21 cellular contexts compared by ENCODE assay signal in the genomic region with DNA sequence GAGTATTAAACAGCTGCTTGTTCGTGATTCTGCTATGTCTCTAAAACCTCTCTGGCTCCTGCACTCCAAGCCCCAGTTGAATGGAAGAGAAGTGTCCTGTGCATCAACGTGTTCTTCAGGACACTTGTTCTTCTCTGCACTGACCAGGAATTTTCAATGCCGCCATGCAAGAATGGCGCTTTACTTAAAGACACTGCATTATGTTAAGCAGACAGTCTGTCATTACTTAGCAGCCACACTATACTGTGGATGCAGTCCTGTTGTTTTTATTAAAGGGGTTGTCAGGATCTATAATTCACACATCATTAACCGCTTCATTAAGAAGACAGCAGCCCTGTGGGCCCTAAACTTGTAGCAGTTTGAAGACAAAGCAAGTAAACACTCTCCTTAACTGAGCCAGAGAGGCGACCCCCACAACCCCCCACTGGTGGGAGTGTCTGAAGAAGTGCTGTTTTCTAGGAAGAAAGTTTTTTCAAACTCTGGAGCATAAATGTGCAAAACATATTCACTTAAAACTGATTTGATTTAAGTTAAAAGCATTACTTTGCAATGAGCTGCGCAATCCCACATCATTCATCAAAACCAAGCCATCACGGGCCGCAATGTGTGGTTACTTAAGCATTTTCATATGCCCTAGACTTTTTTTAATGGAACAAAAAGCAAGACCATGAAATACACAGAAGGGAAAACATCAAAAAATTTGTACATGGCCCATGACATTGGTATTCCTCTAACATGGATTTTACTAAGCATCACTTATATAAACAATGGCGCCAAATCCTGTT.
DNase-seq lines count a peak whose midpoint lies in the region; ATAC-seq, FAIRE-seq and TF ChIP-seq lines count a peak whose summit lies in the region.
"Had no signal": no experiment of that assay in that cellular context is flagged by ENCODE, and none has a peak within 500 bp of the region (broad histone marks: within the 10 kb centered on the region; RNA-seq: fewer than 3 reads in every experiment).

No MANE protein-coding gene starts in this region.

- peaks cover 64% of the 10 kb centered on the region for H3K4me1 ChIP-seq in HepG2 (ENCODE audit: insufficient read depth, low read length)
- H3K4me1 ChIP-seq in right lobe of liver, result peaks cover 0 to 9% (median 0%) of the 10 kb centered on the region in 4 donors
- H3K4me1 ChIP-seq in H1 (replicated peaks in 1 of 4; ENCODE audit: control insufficient read depth in 3 of 4, insufficient read depth in 4 of 4, low read length in 3 of 4), result peaks cover 9 to 30% (median 23%) of the 10 kb centered on the region in 4 experiments; a peak in 6 of 7 replicates

- H2BK12ac ChIP-seq in H1 (ENCODE audit: low read depth, low read length), result peak overlapping the region; percentile 82

- no peaks in the 10 kb centered on the region for H3K79me1 ChIP-seq in H1 (ENCODE audit: low read depth, low read length)

- CTCF ChIA-PET in HepG2 (lab: Yijun Ruan, JAX; ENCODE audit: low intra/inter-chr PET ratio, low total read pairs), result no interaction called here
- CTCF ChIA-PET in H1 (lab: Charles Lee; ENCODE audit: partially characterized antibody), result interaction anchor here (0.6 kb wide), 1 partner anchor 769 kb away, joined by 3 read pairs; no protein-coding TSS in a partner anchor

- TF ChIP-seq CTCF in HepG2 (CRISPR knock-in tag; IDR thresholded peaks at IDR 0.05), result no peak
- no peak for TF ChIP-seq CTCF in right lobe of liver (IDR thresholded peaks at IDR 0.05)
- no peak for TF ChIP-seq CTCF in H1 (IDR thresholded peaks at IDR 0.05; ENCODE audit: control extremely low read depth in 1 of 3, insufficient read depth in 1 of 3, low read depth in 1 of 3, low read length in 3 of 3)
- no peak for TF ChIP-seq CTCF in nephron (IDR thresholded peaks at IDR 0.05; ENCODE audit: unreplicated experiment in 3 of 3)
- no peak for TF ChIP-seq CTCF in glutamatergic neuron (IDR thresholded peaks at IDR 0.05; ENCODE audit: partially characterized antibody, unreplicated experiment)

- no peak overlapping the region for H3K14ac ChIP-seq in H1 (ENCODE audit: insufficient read length)

- H3K56ac ChIP-seq in H1 (replicated peaks; ENCODE audit: insufficient read length, low read depth, low read length), result peak overlapping the region; percentile 22

- H3K9ac ChIP-seq in HepG2 (ENCODE audit: insufficient read depth, low read depth, low read length) (peak overlapping the region; percentile 55), H1 (replicated peaks in 1 of 4; ENCODE audit: extremely low read depth in 1 of 4, low read depth in 3 of 4, low read length in 3 of 4) (no peak overlapping the region)

- H4K8ac ChIP-seq in H1 (ENCODE audit: extremely low read depth, insufficient read depth, low read length), result no peak overlapping the region

- POLR2A ChIA-PET in HepG2 (lab: Yijun Ruan, JAX), result interaction anchor here (0.6 to 1.4 kb wide), 3 partner anchors 11 to 169 kb away, joined by 3 to 5 read pairs (median 5); no protein-coding TSS in a partner anchor
- POLR2A ChIA-PET in H1 (lab: Charles Lee; ENCODE audit: partially characterized antibody), result interaction anchor here (1.9 kb wide), 1 partner anchor 166 kb away, joined by 4 read pairs; no protein-coding TSS in a partner anchor

- TF ChIP-seq RAD21 in HepG2 (CRISPR knock-in tag; IDR thresholded peaks at IDR 0.05) (no peak), H1 (IDR thresholded peaks at IDR 0.05 in 1 of 2, conservative IDR thresholded peaks at IDR 0.05 in 1 of 2; ENCODE audit: low read depth in 2 of 2, low read length in 2 of 2) (no peak)

- no peaks in the 10 kb centered on the region for H3K27me3 Mint-ChIP-seq in nephron (ENCODE audit: low read depth)
- H3K27me3 Mint-ChIP-seq in glutamatergic neuron (ENCODE audit: unreplicated experiment), result no peaks in the 10 kb centered on the region
- H3K27me3 Mint-ChIP-seq in natural killer cell treated with Interleukin-12 subunit alpha and Interleukin-12 subunit beta and Interleukin-15 and Interleukin-18, amount 100 ng/mL, for 72 hours, result peaks cover 10 to 12% of the 10 kb centered on the region in 2 donors
- H3K27me3 Mint-ChIP-seq: activated CD4-positive, alpha-beta T cell treated with anti-CD3 and anti-CD28 coated beads, Interleukin-2, amount 10 ng/mL, durations not matched to agents 24 days and 14 days; CD4-positive, alpha-beta T cell had no signal

- 64% methylated on average over 10 of the region's 10 CpGs for WGBS in HepG2 (ENCODE audit: low lambda C conversion rate)
- 92% methylated on average over 10 of the region's 10 CpGs for WGBS in right lobe of liver (ENCODE audit: insufficient coverage, low coverage, low lambda C conversion rate, missing lambda C conversion rate)
- WGBS in H1 (ENCODE audit: extremely low coverage in 1 of 2, insufficient coverage in 1 of 2, insufficient read length in 1 of 2, insufficient replicate concordance in 2 of 2, low coverage in 1 of 2, low lambda C conversion rate in 2 of 2, missing lambda C conversion rate in 1 of 2), 2 experiments, result 68% methylated on average over 10 of the region's 10 CpGs; no CpG with 5 or more reads in 1 of the 2 experiments

- H3K4me1 Mint-ChIP-seq in nephron (peaks cover 11% of the 10 kb centered on the region), glutamatergic neuron (ENCODE audit: low read depth, unreplicated experiment) (peaks cover 9% of the 10 kb centered on the region)
- H3K4me1 Mint-ChIP-seq in natural killer cell treated with Interleukin-12 subunit alpha and Interleukin-12 subunit beta and Interleukin-15 and Interleukin-18, amount 100 ng/mL, for 72 hours (ENCODE audit: low read depth in 2 of 2), result peaks cover 12 to 16% of the 10 kb centered on the region in 2 donors

- H3K4ac ChIP-seq in H1 (replicated peaks; ENCODE audit: insufficient read length, low read depth, low read length), result peak overlapping the region; percentile 89

- H3K9me3 Mint-ChIP-seq in nephron, result peaks cover 8% of the 10 kb centered on the region
- no peaks in the 10 kb centered on the region for H3K9me3 Mint-ChIP-seq in glutamatergic neuron (ENCODE audit: unreplicated experiment)
- H3K9me3 Mint-ChIP-seq in natural killer cell treated with Interleukin-12 subunit alpha and Interleukin-12 subunit beta and Interleukin-15 and Interleukin-18, amount 100 ng/mL, for 72 hours, result no peaks in the 10 kb centered on the region
- H3K9me3 Mint-ChIP-seq: CD4-positive, alpha-beta T cell had no signal

- DNase-seq in HepG2 (ENCODE audit: low spot score), result no peak
- no peak for DNase-seq in right lobe of liver
- no peak for DNase-seq in H1 (ENCODE audit: low read depth in 1 of 2, low spot score in 2 of 2)
- no peak for DNase-seq in COLO668 (lab: John Stamatoyannopoulos, UW; ENCODE audit: unreplicated experiment)
- no peak for DNase-seq in glutamatergic neuron
- DNase-seq in MV-4-11 (lab: John Stamatoyannopoulos, UW), result no peak
- DNase-seq in natural killer cell treated with Interleukin-12 subunit alpha and Interleukin-12 subunit beta and Interleukin-15 and Interleukin-18, amount 100 ng/mL, for 72 hours (ENCODE audit: low spot score), result no peak
- DNase-seq: activated CD4-positive, alpha-beta T cell treated with anti-CD3 and anti-CD28 coated beads, Interleukin-2, amount 10 ng/mL, durations not matched to agents 24 days and 14 days; activated CD8-positive, alpha-beta memory T cell treated with anti-CD3 and anti-CD28 coated beads, Interleukin-2, amount 50 U/mL, for 4 hours; activated naive CD4-positive, alpha-beta T cell; CD4-positive, alpha-beta T cell; dermis blood vessel endothelial cell; erythroblast; naive thymus-derived CD8-positive, alpha-beta T cell; NCI-H187 treated with DMSO at 0.1 percent for 48 hours; NCI-H510A treated with DMSO at 0.1 percent for 48 hours; stimulated activated CD4-positive, alpha-beta T cell treated with anti-CD3 and anti-CD28 coated beads, Interleukin-12 subunit alpha, Interleukin-12 subunit beta, amount 100 ng/mL, for 4 hours had no signal

- H3K4me2 ChIP-seq in HepG2 (ENCODE audit: low read depth, low read length), result peak overlapping the region; percentile 72
- H3K4me2 ChIP-seq in H1 (ENCODE audit: insufficient read depth in 1 of 2, low read depth in 2 of 2, low read length in 2 of 2), result peak overlapping the region; percentile 19 to 46; a peak in 2 of 4 replicates

- peak overlapping the region; percentile 87 for H3K27ac ChIP-seq in HepG2 (ENCODE audit: extremely low read length, insufficient read depth, low read length)
- no peak overlapping the region for H3K27ac ChIP-seq in right lobe of liver
- peak overlapping the region; percentile 65 for H3K27ac ChIP-seq in H1 (ENCODE audit: low read depth, low read length)

- H3K18ac ChIP-seq in H1 (ENCODE audit: extremely low read depth, low read length), result peak overlapping the region; percentile 95

- in situ Hi-C loops in HepG2 (cut with HindIII; ENCODE audit: extremely low pct_ligation_motif_present, low pct_unique_long_range_greater_than_20kb), result loop anchor here (5.0 kb wide), 1 partner anchor 80 kb away; no protein-coding TSS in a partner anchor

- no peaks in the 10 kb centered on the region for H3K36me3 Mint-ChIP-seq in nephron (ENCODE audit: low read depth)
- peaks cover 5% of the 10 kb centered on the region for H3K36me3 Mint-ChIP-seq in glutamatergic neuron (ENCODE audit: unreplicated experiment)
- H3K36me3 Mint-ChIP-seq in natural killer cell treated with Interleukin-12 subunit alpha and Interleukin-12 subunit beta and Interleukin-15 and Interleukin-18, amount 100 ng/mL, for 72 hours, result no peaks in the 10 kb centered on the region
- H3K36me3 Mint-ChIP-seq: naive thymus-derived CD8-positive, alpha-beta T cell had no signal

- TF ChIP-seq POLR2A in HepG2 (IDR thresholded peaks at IDR 0.05; ENCODE audit: insufficient read depth in 1 of 2, low read depth in 2 of 2, low read length in 2 of 2), result no peak
- TF ChIP-seq POLR2A in right lobe of liver (IDR thresholded peaks at IDR 0.05), result no peak
- no peak for TF ChIP-seq POLR2A in H1 (IDR thresholded peaks at IDR 0.05; ENCODE audit: control extremely low read depth in 1 of 2, low read depth in 2 of 2, low read length in 2 of 2)

- no peaks in the 10 kb centered on the region for H3K9me3 ChIP-seq in HepG2 (ENCODE audit: low read length)
- H3K9me3 ChIP-seq in right lobe of liver, result no peaks in the 10 kb centered on the region
- peaks cover 5% of the 10 kb centered on the region in 2 experiments; a peak in 1 of 4 replicates for H3K9me3 ChIP-seq in H1 (ENCODE audit: insufficient read depth in 2 of 2, low read depth in 1 of 2, low read length in 1 of 2)

- H4K91ac ChIP-seq in H1 (replicated peaks; ENCODE audit: insufficient read length, low read length), result peak overlapping the region; percentile 84

- peak overlapping the region; percentile 92; the same call in 1 of the 2 replicates for H2BK5ac ChIP-seq in H1 (ENCODE audit: low read depth, low read length)

- peak overlapping the region; percentile 73 for H2BK20ac ChIP-seq in H1 (ENCODE audit: low read length)

- H4K20me1 ChIP-seq in HepG2 (ENCODE audit: insufficient read depth, low read length) (no peaks in the 10 kb centered on the region), H1 (replicated peaks in 1 of 2; ENCODE audit: control insufficient read depth in 1 of 2, insufficient read depth in 2 of 2, low read length in 2 of 2) (no peaks in the 10 kb centered on the region)

- H3K23me2 ChIP-seq in H1 (ENCODE audit: low read depth, low read length), result peaks cover 2% of the 10 kb centered on the region; the same call in 1 of the 2 replicates

- peak overlapping the region; percentile 36 for H4K5ac ChIP-seq in H1 (ENCODE audit: insufficient read length, low read depth, low read length)

- H3K79me2 ChIP-seq in HepG2 (ENCODE audit: insufficient read depth, low read length) (no peaks in the 10 kb centered on the region), H1 (ENCODE audit: control insufficient read depth in 1 of 2, insufficient read depth in 2 of 2, low read length in 2 of 2) (no peaks in the 10 kb centered on the region)

- peak overlapping the region; percentile 54 for H2AK5ac ChIP-seq in H1 (ENCODE audit: low read depth, low read length)

- H3K27ac Mint-ChIP-seq in nephron (peak overlapping the region; percentile 15 to 45 (median 29)), glutamatergic neuron (ENCODE audit: unreplicated experiment) (no peak overlapping the region)
- H3K27ac Mint-ChIP-seq in natural killer cell treated with Interleukin-12 subunit alpha and Interleukin-12 subunit beta and Interleukin-15 and Interleukin-18, amount 100 ng/mL, for 72 hours, result no peak overlapping the region
- H3K27ac Mint-ChIP-seq: activated CD4-positive, alpha-beta T cell treated with anti-CD3 and anti-CD28 coated beads, Interleukin-2, amount 10 ng/mL, durations not matched to agents 24 days and 14 days; CD4-positive, alpha-beta T cell; naive thymus-derived CD8-positive, alpha-beta T cell had no signal

- H3K36me3 ChIP-seq in HepG2 (replicated peaks in 1 of 2; ENCODE audit: control insufficient read depth in 1 of 2, insufficient read depth in 2 of 2, low read length in 2 of 2) (no peaks in the 10 kb centered on the region), right lobe of liver (no peaks in the 10 kb centered on the region), H1 (ENCODE audit: control insufficient read depth in 2 of 4, insufficient read depth in 4 of 4, low read length in 3 of 4) (no peaks in the 10 kb centered on the region)

- H3K23ac ChIP-seq in H1 (ENCODE audit: insufficient read length), result no peak overlapping the region

- no peak for FAIRE-seq in HepG2 (lab: Jason Lieb, UNC)
- FAIRE-seq in H1 (lab: Jason Lieb, UNC), result no peak
- FAIRE-seq: GM18507, H54, TTC549 had no signal

- H2BK15ac ChIP-seq in H1 (ENCODE audit: low read length), result 0 out of 2 replicates have a peak overlapping the region, but pooled peaks have one; percentile 7

- H3K27me3 ChIP-seq in HepG2 (ENCODE audit: control insufficient read depth in 1 of 2, insufficient read depth in 2 of 2, low read length in 2 of 2) (no peaks in the 10 kb centered on the region), right lobe of liver (no peaks in the 10 kb centered on the region), H1 (replicated peaks in 1 of 4; ENCODE audit: control insufficient read depth in 3 of 4, extremely low read depth in 1 of 4, insufficient read depth in 3 of 4, low read length in 3 of 4) (no peaks in the 10 kb centered on the region)

- ATAC-seq in HepG2 (no peak), right lobe of liver (no peak)
- ATAC-seq in natural killer cell treated with Interleukin-12 subunit alpha and Interleukin-12 subunit beta and Interleukin-15 and Interleukin-18, amount 100 ng/mL, for 72 hours, result no peak
- ATAC-seq: naive thymus-derived CD8-positive, alpha-beta T cell had no signal

- H3K4me3 ChIP-seq in HepG2 (replicated peaks in 1 of 3; ENCODE audit: insufficient read depth in 1 of 3, low read depth in 2 of 3, low read length in 3 of 3) (peak overlapping the region in 2 of 3 experiments; percentile 28 to 51; a peak in 4 of 6 replicates), right lobe of liver (no peak overlapping the region), H1 (ENCODE audit: extremely low read depth in 1 of 4, insufficient read depth in 2 of 4, low read depth in 3 of 4, low read length in 4 of 4) (peak overlapping the region in 2 of 4 experiments; percentile 6 to 27; a peak in 3 of 8 replicates)

- H3K4me3 Mint-ChIP-seq in nephron, result no peak overlapping the region
- no peak overlapping the region for H3K4me3 Mint-ChIP-seq in glutamatergic neuron (ENCODE audit: unreplicated experiment)
- no peak overlapping the region for H3K4me3 Mint-ChIP-seq in natural killer cell treated with Interleukin-12 subunit alpha and Interleukin-12 subunit beta and Interleukin-15 and Interleukin-18, amount 100 ng/mL, for 72 hours
- H3K4me3 Mint-ChIP-seq: activated CD4-positive, alpha-beta T cell treated with anti-CD3 and anti-CD28 coated beads, Interleukin-2, amount 10 ng/mL, durations not matched to agents 24 days and 14 days; CD4-positive, alpha-beta T cell; naive thymus-derived CD8-positive, alpha-beta T cell had no signal

- BruUV-seq in HepG2 (replicated peaks; lab: Mats Ljungman, UMichigan), result no TSS peak

- TF ChIP-seq EP300 in HepG2 (IDR thresholded peaks at IDR 0.05; ENCODE audit: low read depth in 2 of 2, low read length in 2 of 2), result no peak
- TF ChIP-seq EP300 in HepG2 (CRISPR knock-in tag; IDR thresholded peaks at IDR 0.05; ENCODE audit: borderline replicate concordance), result no peak
- no peak for TF ChIP-seq EP300 in H1 (IDR thresholded peaks at IDR 0.05; ENCODE audit: borderline replicate concordance in 1 of 2, low read depth in 2 of 2, low read length in 2 of 2)

- H2AFZ ChIP-seq in HepG2 (ENCODE audit: low read length) (no peak overlapping the region), H1 (ENCODE audit: low read length) (no peak overlapping the region)

- peak overlapping the region; percentile 96 for H2BK120ac ChIP-seq in H1 (replicated peaks; ENCODE audit: low read depth, low read length)

- intact Hi-C loops in HepG2 (cut with micrococcal nuclease; ENCODE audit: unreplicated experiment), result loop anchor here (1.0 to 5.0 kb wide), 6 partner anchors 17 to 325 kb away; no protein-coding TSS in a partner anchor
- intact Hi-C loops in right lobe of liver (cut with DNase I), result no loop called here

Comparison
In these comparisons a context has a peak if more than half of its experiments do, and no peak if none do; other contexts are left out.
1. H3K27ac ChIP-seq: peak in HepG2 (single experiment) and H1 (single experiment); none in right lobe of liver (0 of 3).
2. H3K4me3 ChIP-seq: peak in HepG2 (2 of 3); none in right lobe of liver (0 of 3).
3. H3K27ac Mint-ChIP-seq: peak in nephron (3 of 3); none in glutamatergic neuron (single experiment) and natural killer cell treated with Interleukin-12 subunit alpha and Interleukin-12 subunit beta and Interleukin-15 and Interleukin-18, amount 100 ng/mL, for 72 hours (0 of 2).